31 cellular contexts compared by ENCODE assay signal in the genomic region with DNA sequence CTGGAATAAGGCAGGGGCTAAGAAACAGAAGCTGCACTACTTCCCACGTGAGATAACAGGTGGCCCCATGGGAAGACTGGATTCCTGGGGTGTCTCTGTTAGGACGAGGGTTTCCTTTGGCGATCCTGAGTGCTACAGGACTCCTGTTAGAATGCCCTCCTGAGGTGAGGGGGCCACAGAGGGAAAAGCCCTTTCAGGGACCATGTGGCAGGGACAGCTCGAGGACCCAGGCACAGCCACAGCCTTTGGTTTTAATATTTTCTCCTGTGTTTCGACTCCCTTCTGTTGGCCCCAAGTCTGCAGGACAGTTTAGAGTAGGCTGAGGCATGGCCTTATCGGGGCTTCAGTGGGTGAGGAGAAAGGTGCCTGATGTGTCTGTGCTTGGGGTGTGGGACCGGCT. TPM values are rescaled to one million over a fixed set of nuclear protein-coding genes. Genes with fewer than 3 reads are reported as not detected.
"Had no signal": no experiment of that assay in that cellular context is flagged by ENCODE, and none has a peak within 500 bp of the region (broad histone marks: within the 10 kb centered on the region; RNA-seq: fewer than 3 reads in every experiment).

No MANE protein-coding gene starts in this region.

- ATAC-seq: activated CD4-positive, CD25-positive, alpha-beta regulatory T cell treated with anti-CD3 and anti-CD28 coated beads, Interleukin-2, amount 50 U/mL, for 24 hours; activated CD8-positive, alpha-beta T cell treated with anti-CD3 and anti-CD28 coated beads for 36 hours; activated T-cell treated with anti-CD3 and anti-CD28 coated beads, Interleukin-2, amount 50 U/mL, for 4 hours; activated T-helper 17 cell treated with anti-CD3 and anti-CD28 coated beads, Interleukin-2, amount 50 U/mL, for 72 hours; effector memory CD8-positive, alpha-beta T cell; esophagus mucosa; T-helper 17 cell had no signal

- H3K27me3 Mint-ChIP-seq: activated B cell treated with CpG ODN at 0.5 μM for 24 hours; activated CD8-positive, alpha-beta T cell treated with anti-CD3 and anti-CD28 coated beads for 36 hours; activated naive CD8-positive, alpha-beta T cell; activated T-helper 17 cell treated with anti-CD3 and anti-CD28 coated beads, Interleukin-2, amount 50 U/mL, for 72 hours; central memory CD8-positive, alpha-beta T cell; effector memory CD8-positive, alpha-beta T cell had no signal

- H3K4me1 Mint-ChIP-seq: activated B cell treated with CpG ODN at 0.5 μM for 24 hours; central memory CD8-positive, alpha-beta T cell had no signal

- H3K4me3 Mint-ChIP-seq: activated B cell treated with CpG ODN at 0.5 μM for 24 hours; activated CD8-positive, alpha-beta T cell treated with anti-CD3 and anti-CD28 coated beads for 36 hours; activated naive CD8-positive, alpha-beta T cell; activated T-cell treated with anti-CD3 and anti-CD28 coated beads, Interleukin-2, amount 50 U/mL, for 4 hours; activated T-helper 17 cell treated with anti-CD3 and anti-CD28 coated beads, Interleukin-2, amount 50 U/mL, for 72 hours; central memory CD8-positive, alpha-beta T cell; effector memory CD8-positive, alpha-beta T cell; T-helper 17 cell; T-helper 2 cell treated with Interferon-gamma antibody and Interleukin-4, amounts not matched to agents 5 μg/mL and 100 μg/mL, for 36 hours had no signal

- H3K27ac ChIP-seq: brain microvascular endothelial cell, coronary artery, epithelial cell of prostate, WERI-Rb-1 had no signal

- H3K27me3 ChIP-seq: brain microvascular endothelial cell had no signal

- H3K36me3 ChIP-seq: brain microvascular endothelial cell had no signal

- H3K36me3 Mint-ChIP-seq: activated naive CD8-positive, alpha-beta T cell had no signal

- H3K27ac Mint-ChIP-seq: activated B cell treated with CpG ODN at 0.5 μM for 24 hours; activated CD8-positive, alpha-beta T cell treated with anti-CD3 and anti-CD28 coated beads for 36 hours; activated naive CD8-positive, alpha-beta T cell; activated T-helper 17 cell treated with anti-CD3 and anti-CD28 coated beads, Interleukin-2, amount 50 U/mL, for 72 hours; T-helper 2 cell treated with Interferon-gamma antibody and Interleukin-4, amounts not matched to agents 5 μg/mL and 100 μg/mL, for 36 hours had no signal

- DNase-seq: activated B cell treated with CpG ODN at 0.5 μM for 24 hours; activated CD4-positive, alpha-beta T cell treated with anti-CD3 and anti-CD28 coated beads for 48 hours; activated CD4-positive, alpha-beta T cell treated with anti-CD3 and anti-CD28 coated beads, Interleukin-2, amount 50 U/mL, for 1 hour; activated CD4-positive, alpha-beta T cell treated with anti-CD3 and anti-CD28 coated beads, Interleukin-2, amount 50 U/mL, for 48 hours; activated CD8-positive, alpha-beta memory T cell treated with anti-CD3 and anti-CD28 coated beads for 24 hours; activated CD8-positive, alpha-beta T cell treated with anti-CD3 and anti-CD28 coated beads for 36 hours; activated effector memory CD4-positive, alpha-beta T cell treated with Interleukin-2 at 50 U/mL for 16 hours; activated gamma-delta T cell treated with Interleukin-2 at 50 U/mL for 16 hours; activated naive CD4-positive, alpha-beta T cell treated with anti-CD3 and anti-CD28 coated beads, Interleukin-2, amount 50 U/mL, for 16 hours; activated naive CD4-positive, alpha-beta T cell treated with Interleukin-2 at 50 U/mL for 16 hours; activated T-cell treated with anti-CD3 and anti-CD28 coated beads, Interleukin-2, amount 50 U/mL, for 4 hours; amniotic stem cell; anterior cingulate cortex; brain microvascular endothelial cell; dermis blood vessel endothelial cell; effector CD4-positive, alpha-beta T cell; effector memory CD8-positive, alpha-beta T cell; foreskin fibroblast; head of caudate nucleus; T-helper 1 cell; T-helper 17 cell; T1000; WERI-Rb-1 had no signal

- H3K4me3 ChIP-seq: coronary artery had no signal

- H3K9me3 Mint-ChIP-seq: activated B cell treated with CpG ODN at 0.5 μM for 24 hours; activated CD8-positive, alpha-beta T cell treated with anti-CD3 and anti-CD28 coated beads for 36 hours; activated T-cell treated with anti-CD3 and anti-CD28 coated beads, Interleukin-2, amount 50 U/mL, for 4 hours; activated T-helper 17 cell treated with anti-CD3 and anti-CD28 coated beads, Interleukin-2, amount 50 U/mL, for 72 hours; central memory CD8-positive, alpha-beta T cell; effector memory CD8-positive, alpha-beta T cell; T-helper 2 cell treated with Interferon-gamma antibody and Interleukin-4, amounts not matched to agents 5 μg/mL and 100 μg/mL, for 36 hours had no signal

RNA-seq across cellular contexts. Expression of a gene that starts 12.6 kb away (rescaled TPM):
- total RNA-seq: T-helper 17 cell had no signal
